In the genomic region with DNA sequence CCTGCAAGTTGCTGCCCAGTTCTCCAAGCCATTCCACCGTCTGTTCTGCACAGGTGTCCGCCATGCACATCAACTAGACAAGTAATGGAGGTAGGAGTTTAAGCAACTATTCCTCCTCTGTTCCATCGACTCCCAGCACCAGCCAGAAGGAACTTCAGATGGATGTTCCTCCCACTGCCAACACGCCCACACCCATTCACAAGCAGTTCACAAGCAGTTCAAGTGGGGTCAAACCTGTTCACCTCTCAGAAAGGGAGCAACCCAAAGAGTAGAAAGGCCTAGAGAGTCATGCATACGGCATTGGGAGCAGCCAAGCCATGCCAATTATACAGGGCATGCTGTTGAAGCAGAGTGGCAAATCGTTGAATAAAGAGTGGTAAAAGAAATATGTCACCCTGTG, we compare ENCODE assay signal across 12 cellular contexts. TPM values are rescaled to one million over a fixed set of nuclear protein-coding genes. Genes with fewer than 3 reads are reported as not detected.
"Had no signal": no experiment of that assay in that cellular context is flagged by ENCODE, and none has a peak within 500 bp of the region (broad histone marks: within the 10 kb centered on the region; RNA-seq: fewer than 3 reads in every experiment).

No MANE protein-coding gene starts in this region.

- H3K27ac Mint-ChIP-seq: HFFc6 had no signal

- H3K27ac ChIP-seq: GM23248, HL-60 had no signal

- H3K9me3 Mint-ChIP-seq: HFFc6 had no signal

- H2AFZ ChIP-seq: GM23248 had no signal

- H3K4me3 ChIP-seq: GM23248 had no signal

- H3K9ac ChIP-seq: GM23248 had no signal

- H3K4me3 Mint-ChIP-seq: HFFc6 had no signal

- FAIRE-seq: K562 had no signal

- DNase-seq: GOT3, H7, HCEC 1CT, HFFc6, IMR-90, Kasumi-1, KG1 had no signal

RNA-seq across cellular contexts. Expression of gene TDRD5, which starts 4.3 kb away (rescaled TPM):
- total RNA-seq: GM23248, H4, HFFc6, HT1080, IMR-90 had no signal

RNA-seq across cellular contexts. Expression of gene NPHS2, which starts 11.6 kb away (rescaled TPM):
- total RNA-seq: GM23248, H4, H7, HFFc6, HT1080, IMR-90, K562 had no signal
